ENCODE assay signal across 25 cellular contexts in genomic region chr2:194223173-194223670, GRCh38.
"Had no signal": no experiment of that assay in that cellular context is flagged by ENCODE, and none has a peak within 500 bp of the region (broad histone marks: within the 10 kb centered on the region; RNA-seq: fewer than 3 reads in every experiment).

No MANE protein-coding gene starts in this region.

- H3K4me3 ChIP-seq: body of pancreas, dorsolateral prefrontal cortex, pancreas, right lobe of liver, stomach, testis had no signal

- H3K4me1 ChIP-seq: body of pancreas, foreskin keratinocyte, pancreas, right lobe of liver, stomach, testis had no signal

- H3K27ac Mint-ChIP-seq: activated CD8-positive, alpha-beta T cell treated with anti-CD3 and anti-CD28 coated beads for 36 hours; activated naive CD4-positive, alpha-beta T cell treated with anti-CD3 and anti-CD28 coated beads for 36 hours; activated T-cell treated with anti-CD3 and anti-CD28 coated beads, Interleukin-2, amount 50 U/mL, for 24 hours; memory B cell; naive thymus-derived CD4-positive, alpha-beta T cell; stimulated activated effector memory CD8-positive, alpha-beta T cell treated with anti-CD3 and anti-CD28 coated beads, Interleukin-12 subunit alpha, Interleukin-12 subunit beta, amount 100 ng/mL, for 72 hours; type B pancreatic cell had no signal

- H3K27ac ChIP-seq: body of pancreas, dorsolateral prefrontal cortex, epithelial cell of prostate, foreskin keratinocyte, neutrophil, pancreas, right lobe of liver, stomach, testis had no signal

- H3K9me3 Mint-ChIP-seq: activated CD8-positive, alpha-beta T cell treated with anti-CD3 and anti-CD28 coated beads for 36 hours; activated naive CD4-positive, alpha-beta T cell treated with anti-CD3 and anti-CD28 coated beads for 36 hours; activated T-cell treated with anti-CD3 and anti-CD28 coated beads, Interleukin-2, amount 50 U/mL, for 24 hours; memory B cell; naive thymus-derived CD4-positive, alpha-beta T cell; stimulated activated effector memory CD8-positive, alpha-beta T cell treated with anti-CD3 and anti-CD28 coated beads, Interleukin-12 subunit alpha, Interleukin-12 subunit beta, amount 100 ng/mL, for 72 hours; type B pancreatic cell had no signal

- H3K27me3 Mint-ChIP-seq: activated CD8-positive, alpha-beta T cell treated with anti-CD3 and anti-CD28 coated beads for 36 hours; activated T-cell treated with anti-CD3 and anti-CD28 coated beads, Interleukin-2, amount 50 U/mL, for 24 hours; memory B cell; naive thymus-derived CD4-positive, alpha-beta T cell; type B pancreatic cell had no signal

- H3K4me1 Mint-ChIP-seq: memory B cell; naive thymus-derived CD4-positive, alpha-beta T cell; stimulated activated effector memory CD8-positive, alpha-beta T cell treated with anti-CD3 and anti-CD28 coated beads, Interleukin-12 subunit alpha, Interleukin-12 subunit beta, amount 100 ng/mL, for 72 hours had no signal

- H3K36me3 ChIP-seq: neutrophil, pancreas, right lobe of liver, stomach had no signal

- H3K36me3 Mint-ChIP-seq: memory B cell; naive thymus-derived CD4-positive, alpha-beta T cell; stimulated activated effector memory CD8-positive, alpha-beta T cell treated with anti-CD3 and anti-CD28 coated beads, Interleukin-12 subunit alpha, Interleukin-12 subunit beta, amount 100 ng/mL, for 72 hours; type B pancreatic cell had no signal

- ATAC-seq: activated CD8-positive, alpha-beta T cell treated with anti-CD3 and anti-CD28 coated beads for 36 hours; body of pancreas; foreskin keratinocyte; left ventricle myocardium superior; naive thymus-derived CD4-positive, alpha-beta T cell; pancreas; right lobe of liver; stimulated activated effector memory CD8-positive, alpha-beta T cell treated with anti-CD3 and anti-CD28 coated beads, Interleukin-12 subunit alpha, Interleukin-12 subunit beta, amount 100 ng/mL, for 72 hours had no signal

- DNase-seq: activated CD4-positive, alpha-beta T cell treated with anti-CD3 and anti-CD28 coated beads for 48 hours; activated CD4-positive, CD25-positive, alpha-beta regulatory T cell; activated CD8-positive, alpha-beta T cell treated with anti-CD3 and anti-CD28 coated beads for 36 hours; activated naive CD4-positive, alpha-beta T cell treated with anti-CD3 and anti-CD28 coated beads for 36 hours; activated T-cell treated with anti-CD3 and anti-CD28 coated beads, Interleukin-2, amount 50 U/mL, for 24 hours; body of pancreas; caudate nucleus; dorsolateral prefrontal cortex; foreskin keratinocyte; glutamatergic neuron; hypothalamus; left ventricle myocardium superior; naive thymus-derived CD4-positive, alpha-beta T cell; pancreas; right lobe of liver; small intestine; stimulated activated CD4-positive, alpha-beta T cell treated with anti-CD3 and anti-CD28 coated beads, Interleukin-15, amount 100 ng/mL, for 24 hours; stimulated activated CD4-positive, alpha-beta T cell treated with anti-CD3 and anti-CD28 coated beads, Interleukin-4, amount 100 ng/mL, for 1 hour; stomach; testis had no signal

- H3K4me3 Mint-ChIP-seq: activated CD8-positive, alpha-beta T cell treated with anti-CD3 and anti-CD28 coated beads for 36 hours; activated naive CD4-positive, alpha-beta T cell treated with anti-CD3 and anti-CD28 coated beads for 36 hours; activated T-cell treated with anti-CD3 and anti-CD28 coated beads, Interleukin-2, amount 50 U/mL, for 24 hours; memory B cell; naive thymus-derived CD4-positive, alpha-beta T cell; stimulated activated effector memory CD8-positive, alpha-beta T cell treated with anti-CD3 and anti-CD28 coated beads, Interleukin-12 subunit alpha, Interleukin-12 subunit beta, amount 100 ng/mL, for 72 hours; type B pancreatic cell had no signal

- H3K9me3 ChIP-seq: body of pancreas, neutrophil, pancreas, right lobe of liver, stomach, testis had no signal

- H3K27me3 ChIP-seq: body of pancreas, dorsolateral prefrontal cortex, foreskin keratinocyte, neutrophil, pancreas, right lobe of liver, stomach, testis had no signal
